Comparison of ENCODE assay signal across 39 cellular contexts in the genomic region with DNA sequence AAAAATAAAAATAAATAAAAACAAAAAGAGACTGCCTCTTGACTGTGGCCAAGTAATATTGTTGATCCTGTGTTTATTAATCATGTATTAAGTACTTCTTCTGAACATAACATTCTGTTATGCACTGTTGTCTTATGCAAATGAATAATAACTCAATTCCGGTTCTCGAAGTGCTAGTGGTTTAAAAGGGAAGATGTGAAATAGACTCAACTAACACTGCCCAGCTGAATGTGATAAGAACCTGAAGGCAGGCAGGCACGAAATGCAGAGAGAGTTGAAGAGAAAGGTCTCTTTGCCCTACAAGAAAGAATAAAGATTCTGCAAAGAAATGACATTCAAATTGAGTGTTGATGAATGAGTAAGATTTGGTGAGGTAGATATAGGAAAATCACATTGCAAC.
"Had no signal": no experiment of that assay in that cellular context is flagged by ENCODE, and none has a peak within 500 bp of the region (broad histone marks: within the 10 kb centered on the region; RNA-seq: fewer than 3 reads in every experiment).

No MANE protein-coding gene starts in this region.

- H3K27me3 ChIP-seq: adrenal gland, ascending aorta, body of pancreas, brain microvascular endothelial cell, breast epithelium, cardiac muscle cell had no signal

- H3K36me3 Mint-ChIP-seq: activated naive CD4-positive, alpha-beta T cell treated with anti-CD3 and anti-CD28 coated beads, Interleukin-2, amount 10 ng/mL, durations not matched to agents 7 days and 5 days; activated naive CD4-positive, alpha-beta T cell treated with anti-CD3 and anti-CD28 coated beads, Interleukin-2, amount 50 U/mL, for 24 hours; activated naive CD4-positive, alpha-beta T cell treated with anti-CD3 and anti-CD28 coated beads, Interleukin-2, amount 50 U/mL, for 72 hours; activated naive CD8-positive, alpha-beta T cell; activated naive CD8-positive, alpha-beta T cell treated with anti-CD3 and anti-CD28 coated beads for 36 hours; activated naive CD8-positive, alpha-beta T cell treated with anti-CD3 and anti-CD28 coated beads, Interleukin-2, amount 10 ng/mL, durations not matched to agents 7 days and 5 days; brain had no signal

- ATAC-seq: activated naive CD4-positive, alpha-beta T cell treated with anti-CD3 and anti-CD28 coated beads, Interleukin-2, amount 50 U/mL, for 72 hours; activated naive CD8-positive, alpha-beta T cell treated with anti-CD3 and anti-CD28 coated beads, Interleukin-2, amount 50 U/mL, for 24 hours; activated T-cell treated with anti-CD3 and anti-CD28 coated beads, Interleukin-2, amount 50 U/mL, for 4 hours; activated T-cell treated with anti-CD3 and anti-CD28 coated beads, Interleukin-2, amount 50 U/mL, for 72 hours; activated T-helper 17 cell treated with anti-CD3 and anti-CD28 coated beads, Interleukin-2, amount 50 U/mL, for 72 hours; body of pancreas had no signal

- H3K4me1 ChIP-seq: adrenal gland, ascending aorta, body of pancreas, breast epithelium had no signal

- FAIRE-seq: astrocyte, bronchial epithelial cell had no signal

- H3K9me3 Mint-ChIP-seq: activated naive CD4-positive, alpha-beta T cell treated with anti-CD3 and anti-CD28 coated beads for 36 hours; activated naive CD8-positive, alpha-beta T cell treated with anti-CD3 and anti-CD28 coated beads, Interleukin-2, amount 10 ng/mL, durations not matched to agents 7 days and 5 days; brain had no signal

- H3K4me3 ChIP-seq: adrenal gland, ascending aorta, body of pancreas, breast epithelium, cardiac muscle cell had no signal

- H3K36me3 ChIP-seq: adrenal gland, ascending aorta, brain microvascular endothelial cell, breast epithelium, cardiac muscle cell had no signal

- DNase-seq: activated effector memory CD4-positive, alpha-beta T cell treated with anti-CD3 and anti-CD28 coated beads, Interleukin-2, amount 50 U/mL, for 16 hours; activated effector memory CD4-positive, alpha-beta T cell treated with Interleukin-2 at 50 U/mL for 16 hours; activated gamma-delta T cell; activated gamma-delta T cell treated with Interleukin-2 at 50 U/mL for 16 hours; activated naive CD4-positive, alpha-beta T cell; activated naive CD4-positive, alpha-beta T cell treated with anti-CD3 and anti-CD28 coated beads for 36 hours; activated naive CD4-positive, alpha-beta T cell treated with anti-CD3 and anti-CD28 coated beads, Interleukin-2, amount 10 ng/mL, durations not matched to agents 7 days and 5 days; activated naive CD4-positive, alpha-beta T cell treated with anti-CD3 and anti-CD28 coated beads, Interleukin-2, amount 50 U/mL, for 16 hours; activated naive CD4-positive, alpha-beta T cell treated with Interleukin-2 at 50 U/mL for 16 hours; activated naive CD8-positive, alpha-beta T cell treated with anti-CD3 and anti-CD28 coated beads for 36 hours; activated naive CD8-positive, alpha-beta T cell treated with anti-CD3 and anti-CD28 coated beads, Interleukin-2, amount 10 ng/mL, durations not matched to agents 7 days and 5 days; activated naive CD8-positive, alpha-beta T cell treated with anti-CD3 and anti-CD28 coated beads, Interleukin-2, amount 50 U/mL, for 24 hours; activated T-cell treated with anti-CD3 and anti-CD28 coated beads, Interleukin-2, amount 50 U/mL, for 24 hours; activated T-cell treated with anti-CD3 and anti-CD28 coated beads, Interleukin-2, amount 50 U/mL, for 4 hours; activated T-cell treated with anti-CD3 and anti-CD28 coated beads, Interleukin-2, amount 50 U/mL, for 48 hours; activated T-cell treated with anti-CD3 and anti-CD28 coated beads, Interleukin-2, amount 50 U/mL, for 72 hours; adrenal gland; amniotic stem cell; amygdala; anterior cingulate cortex; aorta; body of pancreas; brain microvascular endothelial cell; caudate nucleus; central memory CD4-positive, alpha-beta T cell; cerebellar nuclear complex had no signal

- H3K4me1 Mint-ChIP-seq: activated naive CD4-positive, alpha-beta T cell treated with anti-CD3 and anti-CD28 coated beads, Interleukin-2, amount 10 ng/mL, durations not matched to agents 7 days and 5 days; activated naive CD4-positive, alpha-beta T cell treated with anti-CD3 and anti-CD28 coated beads, Interleukin-2, amount 50 U/mL, for 24 hours; activated naive CD8-positive, alpha-beta T cell treated with anti-CD3 and anti-CD28 coated beads for 36 hours; activated naive CD8-positive, alpha-beta T cell treated with anti-CD3 and anti-CD28 coated beads, Interleukin-2, amount 10 ng/mL, durations not matched to agents 7 days and 5 days; activated naive CD8-positive, alpha-beta T cell treated with anti-CD3 and anti-CD28 coated beads, Interleukin-2, amount 50 U/mL, for 24 hours; activated T-helper 17 cell treated with anti-CD3 and anti-CD28 coated beads, Interleukin-2, amount 50 U/mL, for 72 hours; central memory CD8-positive, alpha-beta T cell had no signal

- H3K27me3 Mint-ChIP-seq: activated naive CD4-positive, alpha-beta T cell treated with anti-CD3 and anti-CD28 coated beads, Interleukin-2, amount 10 ng/mL, durations not matched to agents 7 days and 5 days; activated naive CD4-positive, alpha-beta T cell treated with anti-CD3 and anti-CD28 coated beads, Interleukin-2, amount 50 U/mL, for 24 hours; activated naive CD8-positive, alpha-beta T cell; activated naive CD8-positive, alpha-beta T cell treated with anti-CD3 and anti-CD28 coated beads for 36 hours; activated naive CD8-positive, alpha-beta T cell treated with anti-CD3 and anti-CD28 coated beads, Interleukin-2, amount 10 ng/mL, durations not matched to agents 7 days and 5 days; activated naive CD8-positive, alpha-beta T cell treated with anti-CD3 and anti-CD28 coated beads, Interleukin-2, amount 50 U/mL, for 24 hours; activated T-cell treated with anti-CD3 and anti-CD28 coated beads, Interleukin-2, amount 50 U/mL, for 24 hours; activated T-helper 17 cell treated with anti-CD3 and anti-CD28 coated beads, Interleukin-2, amount 50 U/mL, for 72 hours; brain; central memory CD8-positive, alpha-beta T cell had no signal

- H3K27ac Mint-ChIP-seq: activated naive CD4-positive, alpha-beta T cell treated with anti-CD3 and anti-CD28 coated beads for 36 hours; activated naive CD4-positive, alpha-beta T cell treated with anti-CD3 and anti-CD28 coated beads, Interleukin-2, amount 10 ng/mL, durations not matched to agents 7 days and 5 days; activated naive CD4-positive, alpha-beta T cell treated with anti-CD3 and anti-CD28 coated beads, Interleukin-2, amount 50 U/mL, for 24 hours; activated naive CD4-positive, alpha-beta T cell treated with anti-CD3 and anti-CD28 coated beads, Interleukin-2, amount 50 U/mL, for 72 hours; activated naive CD8-positive, alpha-beta T cell; activated naive CD8-positive, alpha-beta T cell treated with anti-CD3 and anti-CD28 coated beads for 36 hours; activated naive CD8-positive, alpha-beta T cell treated with anti-CD3 and anti-CD28 coated beads, Interleukin-2, amount 10 ng/mL, durations not matched to agents 7 days and 5 days; activated naive CD8-positive, alpha-beta T cell treated with anti-CD3 and anti-CD28 coated beads, Interleukin-2, amount 50 U/mL, for 24 hours; activated T-cell treated with anti-CD3 and anti-CD28 coated beads, Interleukin-2, amount 50 U/mL, for 24 hours; activated T-cell treated with anti-CD3 and anti-CD28 coated beads, Interleukin-2, amount 50 U/mL, for 72 hours; activated T-helper 1 cell treated with anti-CD3 and anti-CD28 coated beads, Interleukin-12 subunit alpha, Interleukin-12 subunit beta, Interleukin-2, Interleukin-4 antibody, amounts not matched to agents 30 ng/mL and 10 ng/mL and 1 ng/mL, durations not matched to agents 14 hours and 24 hours and 36 hours; activated T-helper 17 cell treated with anti-CD3 and anti-CD28 coated beads, Interleukin-2, amount 50 U/mL, for 72 hours; activated T-helper 2 cell treated with anti-CD3 and anti-CD28 coated beads, Interferon-gamma antibody, Interleukin-2, Interleukin-4, amounts not matched to agents 10 μg/mL and 5 μg/mL and 100 μg/mL, durations not matched to agents 14 hours and 24 hours and 36 hours; brain had no signal

- H3K4me3 Mint-ChIP-seq: activated naive CD4-positive, alpha-beta T cell treated with anti-CD3 and anti-CD28 coated beads for 36 hours; activated naive CD4-positive, alpha-beta T cell treated with anti-CD3 and anti-CD28 coated beads, Interleukin-2, amount 10 ng/mL, durations not matched to agents 7 days and 5 days; activated naive CD4-positive, alpha-beta T cell treated with anti-CD3 and anti-CD28 coated beads, Interleukin-2, amount 50 U/mL, for 24 hours; activated naive CD8-positive, alpha-beta T cell; activated naive CD8-positive, alpha-beta T cell treated with anti-CD3 and anti-CD28 coated beads for 36 hours; activated naive CD8-positive, alpha-beta T cell treated with anti-CD3 and anti-CD28 coated beads, Interleukin-2, amount 10 ng/mL, durations not matched to agents 7 days and 5 days; activated naive CD8-positive, alpha-beta T cell treated with anti-CD3 and anti-CD28 coated beads, Interleukin-2, amount 50 U/mL, for 24 hours; activated T-cell treated with anti-CD3 and anti-CD28 coated beads, Interleukin-2, amount 50 U/mL, for 24 hours; activated T-cell treated with anti-CD3 and anti-CD28 coated beads, Interleukin-2, amount 50 U/mL, for 4 hours; activated T-cell treated with anti-CD3 and anti-CD28 coated beads, Interleukin-2, amount 50 U/mL, for 72 hours; activated T-helper 1 cell treated with anti-CD3 and anti-CD28 coated beads, Interleukin-12 subunit alpha, Interleukin-12 subunit beta, Interleukin-2, Interleukin-4 antibody, amounts not matched to agents 30 ng/mL and 10 ng/mL and 1 ng/mL, durations not matched to agents 14 hours and 24 hours and 36 hours; activated T-helper 17 cell treated with anti-CD3 and anti-CD28 coated beads, Interleukin-2, amount 50 U/mL, for 72 hours; brain; central memory CD8-positive, alpha-beta T cell had no signal

- H3K9me3 ChIP-seq: adrenal gland, ascending aorta, body of pancreas, breast epithelium had no signal

- H3K27ac ChIP-seq: adrenal gland, ascending aorta, body of pancreas, brain microvascular endothelial cell, breast epithelium, cardiac muscle cell had no signal
